14 cellular contexts compared by ENCODE assay signal in genomic region chr7:46385662-46386309, GRCh38.
DNase-seq lines count a peak whose midpoint lies in the region; ATAC-seq, FAIRE-seq and TF ChIP-seq lines count a peak whose summit lies in the region.
"Had no signal": no experiment of that assay in that cellular context is flagged by ENCODE, and none has a peak within 500 bp of the region (broad histone marks: within the 10 kb centered on the region; RNA-seq: fewer than 3 reads in every experiment).

No MANE protein-coding gene starts in this region.

- TF ChIP-seq CTCF in astrocyte of the cerebellum (IDR thresholded peaks at IDR 0.05; ENCODE audit: low read depth, low read length, missing control alignments): no peak

- DNase-seq in A172 (ENCODE audit: low spot score) (peak; percentile 81), H54 (ENCODE audit: insufficient read length, low spot score) (peak; percentile 23), astrocyte of the cerebellum (ENCODE audit: low read depth) (peak; percentile 70), hepatic stellate cell (ENCODE audit: low spot score) (peak; percentile 33), NK-92 (lab: John Stamatoyannopoulos, UW; ENCODE audit: unreplicated experiment) (no peak)
- no peak for DNase-seq in activated CD4-positive, alpha-beta T cell treated with anti-CD3 and anti-CD28 coated beads for 48 hours
- DNase-seq: activated CD4-positive, alpha-beta T cell treated with anti-CD3 and anti-CD28 coated beads for 4 hours; AML-193; NCI-H1092; NCI-H82 had no signal

- in situ Hi-C loops in astrocyte of the cerebellum (cut with HindIII; ENCODE audit: low sequenced_read_pairs): no loop called here

- FAIRE-seq in H54 (lab: Jason Lieb, UNC): peak; percentile 41

- ATAC-seq in GM18907 (IDR thresholded peaks at IDR 0.05; ENCODE audit: unreplicated experiment): no peak
- ATAC-seq in GM21528 (IDR thresholded peaks at IDR 0.05; ENCODE audit: low FRiP score, unreplicated experiment): no peak

- no peak overlapping the region for H3K4me3 ChIP-seq in astrocyte of the cerebellum (ENCODE audit: low read depth, low read length)
- H3K4me3 ChIP-seq: right atrium auricular region, thoracic aorta had no signal

- TF ChIP-seq POLR2A in H54 (IDR thresholded peaks at IDR 0.05; ENCODE audit: low read depth, low read length): no peak

Comparison
In these comparisons a context has a peak if more than half of its experiments do, and no peak if none do; other contexts are left out.
1. DNase-seq: peak in A172 (single experiment), H54 (single experiment), astrocyte of the cerebellum (single experiment) and hepatic stellate cell (single experiment); none in activated CD4-positive, alpha-beta T cell treated with anti-CD3 and anti-CD28 coated beads for 48 hours (single experiment) and NK-92 (single experiment).